ENCODE assay signal across 31 cellular contexts in the genomic region with DNA sequence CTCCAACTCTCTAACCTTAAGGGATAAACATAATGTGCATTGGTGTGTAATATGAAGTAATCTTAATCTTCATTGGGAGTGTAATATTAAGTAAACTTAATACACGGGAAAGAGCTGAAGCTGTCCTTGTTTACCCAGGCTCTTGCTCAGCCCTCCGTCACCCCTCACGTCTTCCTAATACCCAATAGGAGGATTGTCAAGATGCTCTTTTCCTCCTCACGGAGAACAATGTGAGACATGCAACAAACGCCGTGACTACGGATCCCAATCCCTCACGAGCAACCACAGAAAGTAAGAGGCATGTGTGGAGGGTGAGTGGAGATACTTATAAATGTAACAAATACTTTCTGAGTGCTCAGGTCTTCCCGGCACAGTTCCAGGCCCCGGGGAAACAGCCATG.
"Had no signal": no experiment of that assay in that cellular context is flagged by ENCODE, and none has a peak within 500 bp of the region (broad histone marks: within the 10 kb centered on the region; RNA-seq: fewer than 3 reads in every experiment).

No MANE protein-coding gene starts in this region.

- H3K4me3 Mint-ChIP-seq: activated CD4-positive, alpha-beta T cell treated with anti-CD3 and anti-CD28 coated beads for 36 hours; activated CD8-positive, alpha-beta T cell treated with anti-CD3 and anti-CD28 coated beads for 36 hours; activated naive CD8-positive, alpha-beta T cell treated with anti-CD3 and anti-CD28 coated beads, Interleukin-2, amount 50 U/mL, for 24 hours; IgD-negative memory B cell; T-cell had no signal

- H3K9me3 Mint-ChIP-seq: activated CD8-positive, alpha-beta T cell treated with anti-CD3 and anti-CD28 coated beads for 36 hours; activated naive CD8-positive, alpha-beta T cell treated with anti-CD3 and anti-CD28 coated beads, Interleukin-2, amount 50 U/mL, for 24 hours; IgD-negative memory B cell had no signal

- ATAC-seq: activated CD4-positive, alpha-beta T cell treated with anti-CD3 and anti-CD28 coated beads for 36 hours; activated CD8-positive, alpha-beta T cell treated with anti-CD3 and anti-CD28 coated beads for 36 hours; activated naive CD4-positive, alpha-beta T cell treated with anti-CD3 and anti-CD28 coated beads, Interleukin-2, amount 50 U/mL, for 72 hours; activated naive CD8-positive, alpha-beta T cell treated with anti-CD3 and anti-CD28 coated beads, Interleukin-2, amount 50 U/mL, for 24 hours; body of pancreas; Panc1; Right ventricle myocardium inferior; T-cell had no signal

- DNase-seq: activated CD4-positive, alpha-beta T cell treated with anti-CD3 and anti-CD28 coated beads for 36 hours; activated CD8-positive, alpha-beta memory T cell treated with anti-CD3 and anti-CD28 coated beads, Interleukin-2, amount 50 U/mL, for 4 hours; activated CD8-positive, alpha-beta T cell treated with anti-CD3 and anti-CD28 coated beads for 36 hours; activated effector memory CD4-positive, alpha-beta T cell treated with Interleukin-2 at 50 U/mL for 16 hours; activated naive CD4-positive, alpha-beta T cell treated with Interleukin-2 at 50 U/mL for 16 hours; activated naive CD8-positive, alpha-beta T cell treated with anti-CD3 and anti-CD28 coated beads, Interleukin-2, amount 50 U/mL, for 24 hours; amniotic stem cell; body of pancreas; KG1; MG63; MV-4-11; NCI-H1092 treated with DMSO at 0.1 percent for 48 hours; NCI-H1417 treated with DMSO at 0.1 percent for 48 hours; NCI-H1694; NCI-H2029; NCI-H2107; NCI-H2171 treated with DMSO at 0.1 percent for 48 hours; NCI-H226; NCI-H510A; NCI-H526 treated with DMSO at 0.1 percent for 48 hours; NCI-H82; RPMI8226; T-cell; T-helper 2 cell had no signal

- H3K36me3 ChIP-seq: ascending aorta, MG63 had no signal

- H3K4me3 ChIP-seq: ascending aorta, body of pancreas, MG63, SK-N-MC had no signal

- H3K36me3 Mint-ChIP-seq: activated naive CD4-positive, alpha-beta T cell treated with anti-CD3 and anti-CD28 coated beads, Interleukin-2, amount 50 U/mL, for 72 hours had no signal

- H3K4me1 ChIP-seq: ascending aorta, body of pancreas had no signal

- H3K27me3 ChIP-seq: ascending aorta, body of pancreas, MG63 had no signal

- H3K27me3 Mint-ChIP-seq: activated CD4-positive, alpha-beta T cell treated with anti-CD3 and anti-CD28 coated beads for 36 hours; activated CD8-positive, alpha-beta T cell treated with anti-CD3 and anti-CD28 coated beads for 36 hours; activated naive CD8-positive, alpha-beta T cell treated with anti-CD3 and anti-CD28 coated beads, Interleukin-2, amount 50 U/mL, for 24 hours; IgD-negative memory B cell; T-cell had no signal

- H3K27ac ChIP-seq: ascending aorta, body of pancreas, SK-N-MC, VCaP had no signal

- H3K9me3 ChIP-seq: ascending aorta, body of pancreas, MG63 had no signal

- H3K27ac Mint-ChIP-seq: activated CD4-positive, alpha-beta T cell treated with anti-CD3 and anti-CD28 coated beads for 36 hours; activated CD8-positive, alpha-beta T cell treated with anti-CD3 and anti-CD28 coated beads for 36 hours; activated naive CD4-positive, alpha-beta T cell treated with anti-CD3 and anti-CD28 coated beads, Interleukin-2, amount 50 U/mL, for 72 hours; activated naive CD8-positive, alpha-beta T cell treated with anti-CD3 and anti-CD28 coated beads, Interleukin-2, amount 50 U/mL, for 24 hours; IgD-negative memory B cell; T-cell had no signal
